In the genomic region with DNA sequence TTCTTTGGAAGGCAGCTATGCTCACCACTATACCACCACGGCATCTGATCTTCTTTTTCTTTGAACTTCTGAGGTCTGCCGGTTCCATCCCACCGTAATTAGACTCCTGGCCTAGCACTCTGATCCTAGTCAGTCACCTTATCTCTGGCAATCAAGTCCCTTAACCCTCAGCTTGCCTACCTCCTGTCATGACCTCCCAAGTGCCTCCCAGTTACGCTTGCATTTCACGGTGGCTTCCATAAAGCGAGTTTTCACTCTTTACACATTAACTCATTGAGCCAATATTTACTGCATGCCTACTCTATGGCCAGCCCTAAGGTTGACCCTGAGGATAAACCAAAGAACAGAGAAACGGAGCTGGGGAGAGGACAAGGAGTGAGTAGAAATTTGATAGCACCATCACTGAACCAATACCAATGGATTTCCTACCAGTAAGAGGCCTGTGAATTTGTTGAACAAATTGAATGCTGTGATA, we compare ENCODE assay signal across 30 cellular contexts.
"Had no signal": no experiment of that assay in that cellular context is flagged by ENCODE, and none has a peak within 500 bp of the region (broad histone marks: within the 10 kb centered on the region; RNA-seq: fewer than 3 reads in every experiment).

No MANE protein-coding gene starts in this region.

- H3K27ac Mint-ChIP-seq: activated CD4-positive, alpha-beta memory T cell treated with anti-CD3 and anti-CD28 coated beads for 36 hours; activated CD8-positive, alpha-beta memory T cell treated with anti-CD3 and anti-CD28 coated beads, Interleukin-2, amount 10 ng/mL, durations not matched to agents 7 days and 5 days; activated CD8-positive, alpha-beta T cell treated with anti-CD3 and anti-CD28 coated beads, Interleukin-2, amount 10 ng/mL, durations not matched to agents 7 days and 5 days; activated naive CD4-positive, alpha-beta T cell treated with anti-CD3 and anti-CD28 coated beads for 36 hours; activated naive CD8-positive, alpha-beta T cell treated with anti-CD3 and anti-CD28 coated beads for 36 hours; activated naive CD8-positive, alpha-beta T cell treated with anti-CD3 and anti-CD28 coated beads, Interleukin-2, amount 50 U/mL, for 24 hours; activated T-helper 1 cell treated with anti-CD3 and anti-CD28 coated beads, Interleukin-12 subunit alpha, Interleukin-12 subunit beta, Interleukin-2, Interleukin-4 antibody, amounts not matched to agents 30 ng/mL and 10 ng/mL and 1 ng/mL, durations not matched to agents 14 hours and 24 hours and 36 hours; activated T-helper 2 cell treated with anti-CD3 and anti-CD28 coated beads, Interferon-gamma antibody, Interleukin-2, Interleukin-4, amounts not matched to agents 10 μg/mL and 5 μg/mL and 100 μg/mL, durations not matched to agents 14 hours and 24 hours and 36 hours had no signal

- H3K9me3 Mint-ChIP-seq: activated CD4-positive, alpha-beta memory T cell treated with anti-CD3 and anti-CD28 coated beads for 36 hours; activated naive CD4-positive, alpha-beta T cell treated with anti-CD3 and anti-CD28 coated beads for 36 hours; activated naive CD4-positive, alpha-beta T cell treated with anti-CD3 and anti-CD28 coated beads, Interleukin-2, amount 50 U/mL, for 24 hours; activated naive CD8-positive, alpha-beta T cell treated with anti-CD3 and anti-CD28 coated beads for 36 hours; activated naive CD8-positive, alpha-beta T cell treated with anti-CD3 and anti-CD28 coated beads, Interleukin-2, amount 50 U/mL, for 24 hours; activated T-helper 1 cell treated with anti-CD3 and anti-CD28 coated beads, Interleukin-12 subunit alpha, Interleukin-12 subunit beta, Interleukin-2, Interleukin-4 antibody, amounts not matched to agents 30 ng/mL and 10 ng/mL and 1 ng/mL, durations not matched to agents 14 hours and 24 hours and 36 hours; activated T-helper 2 cell treated with anti-CD3 and anti-CD28 coated beads, Interferon-gamma antibody, Interleukin-2, Interleukin-4, amounts not matched to agents 10 μg/mL and 5 μg/mL and 100 μg/mL, durations not matched to agents 14 hours and 24 hours and 36 hours; central memory CD8-positive, alpha-beta T cell; effector memory CD8-positive, alpha-beta T cell had no signal

- H3K4me3 Mint-ChIP-seq: activated CD4-positive, alpha-beta memory T cell treated with anti-CD3 and anti-CD28 coated beads for 36 hours; activated CD8-positive, alpha-beta memory T cell treated with anti-CD3 and anti-CD28 coated beads, Interleukin-2, amount 10 ng/mL, durations not matched to agents 7 days and 5 days; activated CD8-positive, alpha-beta T cell treated with anti-CD3 and anti-CD28 coated beads, Interleukin-2, amount 10 ng/mL, durations not matched to agents 7 days and 5 days; activated naive CD4-positive, alpha-beta T cell treated with anti-CD3 and anti-CD28 coated beads for 36 hours; activated naive CD4-positive, alpha-beta T cell treated with anti-CD3 and anti-CD28 coated beads, Interleukin-2, amount 50 U/mL, for 24 hours; activated naive CD8-positive, alpha-beta T cell treated with anti-CD3 and anti-CD28 coated beads for 36 hours; activated naive CD8-positive, alpha-beta T cell treated with anti-CD3 and anti-CD28 coated beads, Interleukin-2, amount 50 U/mL, for 24 hours; activated T-helper 1 cell treated with anti-CD3 and anti-CD28 coated beads, Interleukin-12 subunit alpha, Interleukin-12 subunit beta, Interleukin-2, Interleukin-4 antibody, amounts not matched to agents 30 ng/mL and 10 ng/mL and 1 ng/mL, durations not matched to agents 14 hours and 24 hours and 36 hours; central memory CD8-positive, alpha-beta T cell; effector memory CD8-positive, alpha-beta T cell had no signal

- H3K27me3 Mint-ChIP-seq: activated CD4-positive, alpha-beta memory T cell treated with anti-CD3 and anti-CD28 coated beads for 36 hours; activated CD8-positive, alpha-beta memory T cell treated with anti-CD3 and anti-CD28 coated beads, Interleukin-2, amount 10 ng/mL, durations not matched to agents 7 days and 5 days; activated naive CD4-positive, alpha-beta T cell treated with anti-CD3 and anti-CD28 coated beads, Interleukin-2, amount 50 U/mL, for 24 hours; activated naive CD8-positive, alpha-beta T cell treated with anti-CD3 and anti-CD28 coated beads for 36 hours; activated naive CD8-positive, alpha-beta T cell treated with anti-CD3 and anti-CD28 coated beads, Interleukin-2, amount 50 U/mL, for 24 hours; central memory CD8-positive, alpha-beta T cell; effector memory CD8-positive, alpha-beta T cell had no signal

- H3K4me1 Mint-ChIP-seq: activated naive CD8-positive, alpha-beta T cell treated with anti-CD3 and anti-CD28 coated beads for 36 hours; activated naive CD8-positive, alpha-beta T cell treated with anti-CD3 and anti-CD28 coated beads, Interleukin-2, amount 50 U/mL, for 24 hours; central memory CD8-positive, alpha-beta T cell had no signal

- H3K4me3 ChIP-seq: adrenal gland, body of pancreas, esophagus muscularis mucosa, gastrocnemius medialis had no signal

- DNase-seq: activated CD4-positive, alpha-beta memory T cell treated with anti-CD3 and anti-CD28 coated beads for 36 hours; activated CD4-positive, alpha-beta T cell treated with anti-CD3 and anti-CD28 coated beads for 1 hour; activated CD4-positive, alpha-beta T cell treated with anti-CD3 and anti-CD28 coated beads for 48 hours; activated CD8-positive, alpha-beta memory T cell treated with anti-CD3 and anti-CD28 coated beads, Interleukin-2, amount 10 ng/mL, durations not matched to agents 7 days and 5 days; activated CD8-positive, alpha-beta memory T cell treated with anti-CD3 and anti-CD28 coated beads, Interleukin-2, amount 50 U/mL, for 4 hours; activated CD8-positive, alpha-beta T cell treated with anti-CD3 and anti-CD28 coated beads, Interleukin-2, amount 10 ng/mL, durations not matched to agents 7 days and 5 days; activated effector memory CD4-positive, alpha-beta T cell treated with anti-CD3 and anti-CD28 coated beads, Interleukin-2, amount 50 U/mL, for 16 hours; activated naive CD4-positive, alpha-beta T cell treated with anti-CD3 and anti-CD28 coated beads for 36 hours; activated naive CD8-positive, alpha-beta T cell treated with anti-CD3 and anti-CD28 coated beads for 36 hours; activated naive CD8-positive, alpha-beta T cell treated with anti-CD3 and anti-CD28 coated beads, Interleukin-2, amount 50 U/mL, for 24 hours; activated T-cell treated with anti-CD3 and anti-CD28 coated beads, Interleukin-2, amount 50 U/mL, for 1 hour; activated T-cell treated with anti-CD3 and anti-CD28 coated beads, Interleukin-2, amount 50 U/mL, for 48 hours; adrenal gland; aorta; body of pancreas; cortex of kidney; dermis blood vessel endothelial cell; effector CD4-positive, alpha-beta T cell; effector memory CD8-positive, alpha-beta T cell; erythroblast; foreskin keratinocyte; gastrocnemius medialis; glutamatergic neuron; T-helper 2 cell had no signal

- H3K27me3 ChIP-seq: adrenal gland, body of pancreas, esophagus muscularis mucosa, foreskin keratinocyte, gastrocnemius medialis had no signal

- H3K4me1 ChIP-seq: adrenal gland, esophagus muscularis mucosa, gastrocnemius medialis had no signal

- H3K27ac ChIP-seq: adrenal gland, body of pancreas, esophagus muscularis mucosa, foreskin keratinocyte, gastrocnemius medialis had no signal

- ATAC-seq: activated CD8-positive, alpha-beta memory T cell treated with anti-CD3 and anti-CD28 coated beads, Interleukin-2, amount 10 ng/mL, durations not matched to agents 7 days and 5 days; activated CD8-positive, alpha-beta T cell treated with anti-CD3 and anti-CD28 coated beads, Interleukin-2, amount 10 ng/mL, durations not matched to agents 7 days and 5 days; activated naive CD8-positive, alpha-beta T cell treated with anti-CD3 and anti-CD28 coated beads, Interleukin-2, amount 50 U/mL, for 24 hours; body of pancreas; effector memory CD8-positive, alpha-beta T cell; foreskin keratinocyte; gastrocnemius medialis had no signal

- FAIRE-seq: colon had no signal

- H3K9me3 ChIP-seq: adrenal gland, body of pancreas, esophagus muscularis mucosa, gastrocnemius medialis had no signal
